Comparison of ENCODE assay signal across 15 cellular contexts in the genomic region with DNA sequence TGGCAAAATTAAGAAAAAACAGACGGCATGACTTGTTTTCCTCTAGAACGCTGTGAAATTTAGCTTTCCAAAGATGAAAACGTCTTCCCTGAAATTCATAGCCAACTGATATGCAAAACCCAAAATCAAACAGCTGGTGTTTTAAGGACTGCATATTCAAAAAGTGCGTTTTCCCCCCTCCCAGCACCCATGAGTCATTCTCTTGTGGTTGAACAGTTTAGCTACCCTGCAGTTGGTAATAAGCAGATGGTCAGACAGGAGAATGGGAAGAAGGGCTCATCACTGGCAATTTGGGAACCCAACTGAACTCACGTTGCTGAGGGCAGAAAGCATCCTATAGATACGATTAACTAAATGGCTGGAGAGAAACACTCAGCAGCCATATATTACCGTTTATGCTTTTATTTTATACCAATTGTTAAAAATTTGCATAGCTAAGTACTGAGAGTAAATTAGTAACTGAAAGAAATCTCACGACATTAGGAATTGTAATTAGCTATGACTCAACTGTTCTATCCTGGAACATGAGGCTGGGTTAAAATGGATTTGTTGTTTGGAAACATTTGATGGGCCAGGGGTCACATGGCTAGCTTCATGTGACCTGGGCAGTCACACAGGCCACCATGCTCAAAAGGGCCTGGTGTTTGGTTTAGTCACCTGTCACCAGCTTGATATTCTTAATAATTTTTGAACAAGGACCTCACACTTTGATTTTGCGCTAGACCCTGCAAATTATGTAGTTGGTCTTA.
DNase-seq lines count a peak whose midpoint lies in the region; ATAC-seq, FAIRE-seq and TF ChIP-seq lines count a peak whose summit lies in the region.
"Had no signal": no experiment of that assay in that cellular context is flagged by ENCODE, and none has a peak within 500 bp of the region (broad histone marks: within the 10 kb centered on the region; RNA-seq: fewer than 3 reads in every experiment).

No MANE protein-coding gene starts in this region.

- no peaks in the 10 kb centered on the region for H3K9me3 ChIP-seq in K562 (replicated peaks; ENCODE audit: control insufficient read depth, insufficient read depth, low read depth, low read length)
- no peaks in the 10 kb centered on the region for H3K9me3 ChIP-seq in upper lobe of left lung
- H3K9me3 ChIP-seq: HAP-1 had no signal

- DNase-seq in Daoy (ENCODE audit: low read depth) (peak; percentile 53), NCI-H1694 treated with DMSO at 0.1 percent for 48 hours (lab: John Stamatoyannopoulos, UW) (peak; percentile 98), K562 (ENCODE audit: extremely low read depth in 1 of 4, low spot score in 3 of 4) (no peak), occipital lobe (lab: John Stamatoyannopoulos, UW) (peak; percentile 46), D721Med (ENCODE audit: insufficient read length, low spot score) (no peak), T-helper 9 cell (no peak), GOT3 (lab: John Stamatoyannopoulos, UW) (no peak), upper lobe of left lung (no peak)
- DNase-seq: CD8-positive, alpha-beta T cell; KG1; stimulated activated CD4-positive, alpha-beta T cell treated with anti-CD3 and anti-CD28 coated beads, Interleukin-15, amount 100 ng/mL, for 24 hours had no signal

- CTCF ChIA-PET in K562 (lab: Yijun Ruan, JAX; ENCODE audit: low intra/inter-chr PET ratio), result no interaction called here

- WGBS in K562 (ENCODE audit: insufficient coverage, low coverage, missing lambda C conversion rate), result under 1% methylated on average over 9 of the region's 9 CpGs
- WGBS in upper lobe of left lung, 2 donors, result 81 to 89% methylated on average over 9 of the region's 9 CpGs

- intact Hi-C loops in K562 (cut with micrococcal nuclease), result no loop called here

- H3K79me2 ChIP-seq in K562 (ENCODE audit: control insufficient read depth, insufficient read depth, low read length), result no peaks in the 10 kb centered on the region

- H3K4me3 ChIP-seq in K562 (no peak overlapping the region), upper lobe of left lung (no peak overlapping the region)
- H3K4me3 ChIP-seq: HAP-1 had no signal

- TF ChIP-seq POLR2A in K562 (conservative IDR thresholded peaks at IDR 0.05), result no peak
- TF ChIP-seq POLR2A in upper lobe of left lung (IDR thresholded peaks at IDR 0.05), result no peak

- H3K36me3 ChIP-seq in K562 (ENCODE audit: control insufficient read depth, insufficient read depth, low read length) (no peaks in the 10 kb centered on the region), upper lobe of left lung (no peaks in the 10 kb centered on the region)
- H3K36me3 ChIP-seq: HAP-1 had no signal

- H3K4me1 ChIP-seq in K562 (replicated peaks in 1 of 2; ENCODE audit: control insufficient read depth in 2 of 2, insufficient read depth in 2 of 2, low read length in 2 of 2) (no peaks in the 10 kb centered on the region), upper lobe of left lung (no peaks in the 10 kb centered on the region)

- H3K27ac ChIP-seq in K562 (ENCODE audit: extremely low read depth, low read depth, low read length) (no peak overlapping the region), upper lobe of left lung (no peak overlapping the region)

- ATAC-seq in K562, result no peak
- no peak for ATAC-seq in upper lobe of left lung (ENCODE audit: low FRiP score in 2 of 2)
- ATAC-seq: activated T-helper 17 cell treated with anti-CD3 and anti-CD28 coated beads, Interleukin-2, amount 50 U/mL, for 72 hours; CD8-positive, alpha-beta T cell had no signal

- peak; percentile 44 for FAIRE-seq in K562 (lab: Jason Lieb, UNC)
- FAIRE-seq in D721Med (lab: Jason Lieb, UNC), result no peak
- FAIRE-seq: colon, frontal cortex had no signal

- no peaks in the 10 kb centered on the region for H3K9me1 ChIP-seq in K562 (ENCODE audit: control insufficient read depth, insufficient read depth, low read length)

- H2AFZ ChIP-seq in K562 (ENCODE audit: low read depth, low read length), result no peak overlapping the region

- POLR2A ChIA-PET in K562 (lab: Yijun Ruan, JAX), result no interaction called here

- TF ChIP-seq EP300 in K562 (IDR thresholded peaks at IDR 0.05; ENCODE audit: low read length), result no peak
- TF ChIP-seq EP300 in upper lobe of left lung (IDR thresholded peaks at IDR 0.05), result no peak

- H3K9ac ChIP-seq in K562 (ENCODE audit: insufficient read depth in 1 of 2, low read depth in 2 of 2, low read length in 2 of 2), result no peak overlapping the region

- no peaks in the 10 kb centered on the region for H3K27me3 ChIP-seq in K562 (ENCODE audit: control insufficient read depth in 2 of 2, insufficient read depth in 2 of 2, low read length in 2 of 2)
- no peaks in the 10 kb centered on the region for H3K27me3 ChIP-seq in upper lobe of left lung

- in situ Hi-C loops in K562 (cut with MboI), result no loop called here

- no TSS peak for BruUV-seq in K562 (replicated peaks; lab: Mats Ljungman, UMichigan)

- H4K20me1 ChIP-seq in K562 (replicated peaks; ENCODE audit: control insufficient read depth, insufficient read depth, low read length), result no peaks in the 10 kb centered on the region

- TF ChIP-seq RAD21 in K562 (CRISPR knock-in tag; conservative IDR thresholded peaks at IDR 0.05 in 1 of 2, IDR thresholded peaks at IDR 0.05 in 1 of 2), result no peak

- TF ChIP-seq CTCF in K562 (IDR thresholded peaks at IDR 0.05 in 2 of 3, conservative IDR thresholded peaks at IDR 0.05 in 1 of 3; ENCODE audit: insufficient read depth in 2 of 3, low read depth in 1 of 3, low read length in 3 of 3) (no peak), D721Med (IDR thresholded peaks at IDR 0.05; ENCODE audit: insufficient read depth, missing control alignments) (no peak), upper lobe of left lung (IDR thresholded peaks at IDR 0.05) (no peak)

- H3K4me2 ChIP-seq in K562 (ENCODE audit: insufficient read depth, low read length), result no peak overlapping the region

TF ChIP-seq in K562, 482 proteins besides CTCF, POLR2A, EP300 and RAD21:
- TF ChIP-seq PYGO2 (tag; IDR thresholded peaks at IDR 0.05) (no peak), FOSL1 (tag; conservative IDR thresholded peaks at IDR 0.05) (0 out of 2 replicates have a peak, but pooled peaks have one; percentile 21)

Comparison
In these comparisons a context has a peak if more than half of its experiments do, and no peak if none do; other contexts are left out.
1. DNase-seq: peak in Daoy (single experiment), NCI-H1694 treated with DMSO at 0.1 percent for 48 hours (single experiment) and occipital lobe (single experiment); none in K562 (0 of 4), D721Med (single experiment), T-helper 9 cell (single experiment), GOT3 (single experiment) and upper lobe of left lung (0 of 2).